Comparison of ENCODE assay signal across 20 cellular contexts in the genomic region with DNA sequence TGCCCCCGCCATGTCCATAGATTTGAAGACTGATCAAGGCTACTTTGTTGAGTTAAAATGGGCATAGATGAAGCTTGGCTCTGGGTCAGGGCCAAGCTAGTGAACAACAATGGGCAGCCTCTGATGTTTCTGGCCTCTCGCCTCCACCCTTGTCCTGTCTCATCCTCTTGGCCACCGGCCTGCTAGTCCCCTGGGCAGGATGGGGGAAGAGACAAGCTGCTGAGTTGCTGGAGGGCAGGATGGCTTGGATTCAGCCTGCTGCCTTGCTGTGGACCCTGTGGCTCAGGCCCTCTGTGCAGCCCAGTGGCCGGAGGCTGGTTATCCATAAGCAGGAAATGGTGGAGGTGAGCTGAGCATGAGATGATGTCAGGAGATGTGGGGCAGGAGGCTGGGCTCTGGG.
DNase-seq lines count a peak whose midpoint lies in the region; TF ChIP-seq lines count a peak whose summit lies in the region.
"Had no signal": no experiment of that assay in that cellular context is flagged by ENCODE, and none has a peak within 500 bp of the region (broad histone marks: within the 10 kb centered on the region; RNA-seq: fewer than 3 reads in every experiment).

No MANE protein-coding gene starts in this region.

- H3K4me1 ChIP-seq in SJCRH30, result peaks cover 27% of the 10 kb centered on the region
- H3K4me1 ChIP-seq: colonic mucosa, HAP-1 had no signal

- H3K27me3 ChIP-seq in SJCRH30, result no peaks in the 10 kb centered on the region
- H3K27me3 ChIP-seq: colonic mucosa had no signal

- DNase-seq in EH (ENCODE audit: low read depth) (peak; percentile 56), head of caudate nucleus (peak in 28 of 42 donors; percentile 18 to 78 (median 52)), occipital lobe (lab: John Stamatoyannopoulos, UW) (peak; percentile 8), SJCRH30 (no peak), mucosa of gallbladder (ENCODE audit: low spot score) (no peak), type B pancreatic cell (ENCODE audit: extremely low spot score, unreplicated experiment) (no peak), DMS153 (lab: John Stamatoyannopoulos, UW) (no peak)
- DNase-seq: ACHN; activated CD4-positive, alpha-beta T cell treated with anti-CD3 and anti-CD28 coated beads for 1 hour; CD8-positive, alpha-beta T cell; colonic mucosa; foreskin melanocyte; Karpas-422; naive thymus-derived CD8-positive, alpha-beta T cell; NCI-H1417; NCI-H2227 treated with DMSO at 0.1 percent for 48 hours; T-helper 9 cell had no signal

- intact Hi-C loops in head of caudate nucleus (cut with DNase I), result no loop called here

- H3K36me3 Mint-ChIP-seq in type B pancreatic cell, result no peaks in the 10 kb centered on the region
- H3K36me3 Mint-ChIP-seq: CD8-positive, alpha-beta T cell; naive thymus-derived CD8-positive, alpha-beta T cell had no signal

- no peak overlapping the region for H3K4me3 ChIP-seq in SJCRH30
- H3K4me3 ChIP-seq: colonic mucosa, HAP-1 had no signal

- H3K9me3 Mint-ChIP-seq in type B pancreatic cell, result no peaks in the 10 kb centered on the region
- H3K9me3 Mint-ChIP-seq: activated T-helper 2 cell treated with anti-CD3 and anti-CD28 coated beads, Interferon-gamma antibody, Interleukin-2, Interleukin-4, amounts not matched to agents 10 μg/mL and 5 μg/mL and 100 μg/mL, durations not matched to agents 14 hours and 24 hours and 36 hours; CD8-positive, alpha-beta T cell; naive thymus-derived CD8-positive, alpha-beta T cell had no signal

- H3K4me1 Mint-ChIP-seq in type B pancreatic cell (ENCODE audit: unreplicated experiment), result peaks cover 49% of the 10 kb centered on the region

- no peak for TF ChIP-seq CTCF in type B pancreatic cell (conservative IDR thresholded peaks at IDR 0.05)

- peaks cover 7% of the 10 kb centered on the region for H3K27me3 Mint-ChIP-seq in type B pancreatic cell
- H3K27me3 Mint-ChIP-seq: naive thymus-derived CD8-positive, alpha-beta T cell had no signal

- H3K4me3 Mint-ChIP-seq in type B pancreatic cell, result no peak overlapping the region
- H3K4me3 Mint-ChIP-seq: CD8-positive, alpha-beta T cell; naive thymus-derived CD8-positive, alpha-beta T cell had no signal

- peaks cover 2% of the 10 kb centered on the region; the same call in 1 of the 2 replicates for H3K36me3 ChIP-seq in SJCRH30
- H3K36me3 ChIP-seq: colonic mucosa, HAP-1 had no signal

- no peak overlapping the region for H3K27ac ChIP-seq in SJCRH30
- H3K27ac ChIP-seq: colonic mucosa had no signal

- no peaks in the 10 kb centered on the region for H3K9me3 ChIP-seq in SJCRH30 (replicated peaks)
- H3K9me3 ChIP-seq: colonic mucosa, HAP-1 had no signal

- no peak overlapping the region for H3K27ac Mint-ChIP-seq in type B pancreatic cell
- H3K27ac Mint-ChIP-seq: activated T-helper 2 cell treated with anti-CD3 and anti-CD28 coated beads, Interferon-gamma antibody, Interleukin-2, Interleukin-4, amounts not matched to agents 10 μg/mL and 5 μg/mL and 100 μg/mL, durations not matched to agents 14 hours and 24 hours and 36 hours; CD8-positive, alpha-beta T cell; naive thymus-derived CD8-positive, alpha-beta T cell had no signal

TF ChIP-seq in PFSK-1, 5 proteins besides CTCF, POLR2A, EP300 and RAD21:
- TF ChIP-seq, protein P1, sequence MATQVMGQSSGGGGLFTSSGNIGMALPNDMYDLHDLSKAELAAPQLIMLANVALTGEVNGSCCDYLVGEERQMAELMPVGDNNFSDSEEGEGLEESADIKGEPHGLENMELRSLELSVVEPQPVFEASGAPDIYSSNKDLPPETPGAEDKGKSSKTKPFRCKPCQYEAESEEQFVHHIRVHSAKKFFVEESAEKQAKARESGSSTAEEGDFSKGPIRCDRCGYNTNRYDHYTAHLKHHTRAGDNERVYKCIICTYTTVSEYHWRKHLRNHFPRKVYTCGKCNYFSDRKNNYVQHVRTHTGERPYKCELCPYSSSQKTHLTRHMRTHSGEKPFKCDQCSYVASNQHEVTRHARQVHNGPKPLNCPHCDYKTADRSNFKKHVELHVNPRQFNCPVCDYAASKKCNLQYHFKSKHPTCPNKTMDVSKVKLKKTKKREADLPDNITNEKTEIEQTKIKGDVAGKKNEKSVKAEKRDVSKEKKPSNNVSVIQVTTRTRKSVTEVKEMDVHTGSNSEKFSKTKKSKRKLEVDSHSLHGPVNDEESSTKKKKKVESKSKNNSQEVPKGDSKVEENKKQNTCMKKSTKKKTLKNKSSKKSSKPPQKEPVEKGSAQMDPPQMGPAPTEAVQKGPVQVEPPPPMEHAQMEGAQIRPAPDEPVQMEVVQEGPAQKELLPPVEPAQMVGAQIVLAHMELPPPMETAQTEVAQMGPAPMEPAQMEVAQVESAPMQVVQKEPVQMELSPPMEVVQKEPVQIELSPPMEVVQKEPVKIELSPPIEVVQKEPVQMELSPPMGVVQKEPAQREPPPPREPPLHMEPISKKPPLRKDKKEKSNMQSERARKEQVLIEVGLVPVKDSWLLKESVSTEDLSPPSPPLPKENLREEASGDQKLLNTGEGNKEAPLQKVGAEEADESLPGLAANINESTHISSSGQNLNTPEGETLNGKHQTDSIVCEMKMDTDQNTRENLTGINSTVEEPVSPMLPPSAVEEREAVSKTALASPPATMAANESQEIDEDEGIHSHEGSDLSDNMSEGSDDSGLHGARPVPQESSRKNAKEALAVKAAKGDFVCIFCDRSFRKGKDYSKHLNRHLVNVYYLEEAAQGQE (IDR thresholded peaks at IDR 0.05; ENCODE audit: insufficient read depth in 1 of 2, low read depth in 2 of 2, low read length in 2 of 2), result no peak
- TF ChIP-seq FOXP2 (optimal IDR thresholded peaks at IDR 0.05; ENCODE audit: borderline replicate concordance, extremely low read depth, extremely low read length, insufficient read depth) (peak; percentile 39), SIN3A (IDR thresholded peaks at IDR 0.05; ENCODE audit: borderline replicate concordance, insufficient read depth, low read length) (no peak), TAF1 (IDR thresholded peaks at IDR 0.05; ENCODE audit: borderline replicate concordance, insufficient read depth, low read length) (no peak)
TF ChIP-seq in PFSK-1: peak in this region for 1.

Comparison
In these comparisons a context has a peak if more than half of its experiments do, and no peak if none do; other contexts are left out.
1. DNase-seq: peak in EH (single experiment), head of caudate nucleus (28 of 42) and occipital lobe (single experiment); none in SJCRH30 (0 of 2), mucosa of gallbladder (single experiment), type B pancreatic cell (single experiment) and DMS153 (single experiment).